1 cellular context compared by ENCODE assay signal in the genomic region with DNA sequence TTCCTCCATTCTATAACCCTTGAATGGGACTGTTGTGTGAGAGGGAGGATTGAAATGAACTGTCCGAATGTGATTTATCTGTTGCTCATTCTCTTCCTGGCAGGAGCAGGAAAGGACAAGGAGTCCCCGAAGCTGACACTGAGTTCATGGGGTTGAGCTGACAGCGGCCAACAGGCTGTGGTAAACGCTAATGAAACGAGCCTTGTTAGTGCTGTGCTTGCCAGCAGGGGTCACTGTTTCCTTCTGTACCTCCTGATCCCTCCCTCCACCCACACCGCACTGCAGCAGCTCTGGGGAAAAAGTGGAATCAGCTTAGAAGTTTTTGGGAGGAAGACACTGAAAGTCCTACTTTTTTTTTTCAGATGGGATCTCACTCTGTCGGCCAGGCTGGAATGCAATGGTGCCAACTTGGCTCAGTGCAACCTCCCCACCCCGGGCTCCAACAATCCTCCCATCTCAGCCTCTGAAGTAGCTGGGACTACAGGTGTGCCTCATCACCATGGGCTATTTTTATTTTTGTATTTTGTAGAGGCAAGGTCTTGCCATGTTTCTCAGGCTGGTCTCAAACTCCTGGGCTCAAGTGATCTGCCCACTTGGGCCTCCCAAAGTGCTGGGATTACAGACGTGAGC.
TF ChIP-seq lines count a peak whose summit lies in the region.

No MANE protein-coding gene starts in this region.

TF ChIP-seq in HCT116, 20 proteins besides CTCF, POLR2A, EP300 and RAD21:
- no peak for TF ChIP-seq SP1 (IDR thresholded peaks at IDR 0.05; ENCODE audit: low read depth)
- no peak for TF ChIP-seq CEBPB (IDR thresholded peaks at IDR 0.05; ENCODE audit: low read depth)
- no peak for TF ChIP-seq JUND (IDR thresholded peaks at IDR 0.05)
- TF ChIP-seq YY1 (IDR thresholded peaks at IDR 0.05; ENCODE audit: extremely low read depth, insufficient replicate concordance, low read depth, low read length): no peak
- no peak for TF ChIP-seq SIN3A (IDR thresholded peaks at IDR 0.05; ENCODE audit: low read depth)
- TF ChIP-seq, protein P1, sequence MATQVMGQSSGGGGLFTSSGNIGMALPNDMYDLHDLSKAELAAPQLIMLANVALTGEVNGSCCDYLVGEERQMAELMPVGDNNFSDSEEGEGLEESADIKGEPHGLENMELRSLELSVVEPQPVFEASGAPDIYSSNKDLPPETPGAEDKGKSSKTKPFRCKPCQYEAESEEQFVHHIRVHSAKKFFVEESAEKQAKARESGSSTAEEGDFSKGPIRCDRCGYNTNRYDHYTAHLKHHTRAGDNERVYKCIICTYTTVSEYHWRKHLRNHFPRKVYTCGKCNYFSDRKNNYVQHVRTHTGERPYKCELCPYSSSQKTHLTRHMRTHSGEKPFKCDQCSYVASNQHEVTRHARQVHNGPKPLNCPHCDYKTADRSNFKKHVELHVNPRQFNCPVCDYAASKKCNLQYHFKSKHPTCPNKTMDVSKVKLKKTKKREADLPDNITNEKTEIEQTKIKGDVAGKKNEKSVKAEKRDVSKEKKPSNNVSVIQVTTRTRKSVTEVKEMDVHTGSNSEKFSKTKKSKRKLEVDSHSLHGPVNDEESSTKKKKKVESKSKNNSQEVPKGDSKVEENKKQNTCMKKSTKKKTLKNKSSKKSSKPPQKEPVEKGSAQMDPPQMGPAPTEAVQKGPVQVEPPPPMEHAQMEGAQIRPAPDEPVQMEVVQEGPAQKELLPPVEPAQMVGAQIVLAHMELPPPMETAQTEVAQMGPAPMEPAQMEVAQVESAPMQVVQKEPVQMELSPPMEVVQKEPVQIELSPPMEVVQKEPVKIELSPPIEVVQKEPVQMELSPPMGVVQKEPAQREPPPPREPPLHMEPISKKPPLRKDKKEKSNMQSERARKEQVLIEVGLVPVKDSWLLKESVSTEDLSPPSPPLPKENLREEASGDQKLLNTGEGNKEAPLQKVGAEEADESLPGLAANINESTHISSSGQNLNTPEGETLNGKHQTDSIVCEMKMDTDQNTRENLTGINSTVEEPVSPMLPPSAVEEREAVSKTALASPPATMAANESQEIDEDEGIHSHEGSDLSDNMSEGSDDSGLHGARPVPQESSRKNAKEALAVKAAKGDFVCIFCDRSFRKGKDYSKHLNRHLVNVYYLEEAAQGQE (IDR thresholded peaks at IDR 0.05; ENCODE audit: low read depth): no peak
- no peak for TF ChIP-seq EZH2phosphoT487 (IDR thresholded peaks at IDR 0.05; ENCODE audit: borderline replicate concordance)
- TF ChIP-seq, protein P2, sequence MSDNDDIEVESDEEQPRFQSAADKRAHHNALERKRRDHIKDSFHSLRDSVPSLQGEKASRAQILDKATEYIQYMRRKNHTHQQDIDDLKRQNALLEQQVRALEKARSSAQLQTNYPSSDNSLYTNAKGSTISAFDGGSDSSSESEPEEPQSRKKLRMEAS (IDR thresholded peaks at IDR 0.05): no peak
- TF ChIP-seq ELF1 (IDR thresholded peaks at IDR 0.05; ENCODE audit: borderline replicate concordance, low read depth): no peak
- TF ChIP-seq FOSL1 (IDR thresholded peaks at IDR 0.05; ENCODE audit: low read depth): no peak
- TF ChIP-seq TCF7L2 (IDR thresholded peaks at IDR 0.05; ENCODE audit: borderline replicate concordance, extremely low read depth, insufficient read depth, insufficient read length): no peak
- no peak for TF ChIP-seq POLR2AphosphoS5 (IDR thresholded peaks at IDR 0.05; ENCODE audit: low read depth, low read length)
- no peak for TF ChIP-seq EGR1 (IDR thresholded peaks at IDR 0.05; ENCODE audit: low read depth)
- TF ChIP-seq, protein P3, sequence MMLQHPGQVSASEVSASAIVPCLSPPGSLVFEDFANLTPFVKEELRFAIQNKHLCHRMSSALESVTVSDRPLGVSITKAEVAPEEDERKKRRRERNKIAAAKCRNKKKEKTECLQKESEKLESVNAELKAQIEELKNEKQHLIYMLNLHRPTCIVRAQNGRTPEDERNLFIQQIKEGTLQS (IDR thresholded peaks at IDR 0.05): no peak
- TF ChIP-seq EZH2 (IDR thresholded peaks at IDR 0.05): no peak
- TF ChIP-seq SRF (IDR thresholded peaks at IDR 0.05; ENCODE audit: low read depth): no peak
- TF ChIP-seq, protein P4, sequence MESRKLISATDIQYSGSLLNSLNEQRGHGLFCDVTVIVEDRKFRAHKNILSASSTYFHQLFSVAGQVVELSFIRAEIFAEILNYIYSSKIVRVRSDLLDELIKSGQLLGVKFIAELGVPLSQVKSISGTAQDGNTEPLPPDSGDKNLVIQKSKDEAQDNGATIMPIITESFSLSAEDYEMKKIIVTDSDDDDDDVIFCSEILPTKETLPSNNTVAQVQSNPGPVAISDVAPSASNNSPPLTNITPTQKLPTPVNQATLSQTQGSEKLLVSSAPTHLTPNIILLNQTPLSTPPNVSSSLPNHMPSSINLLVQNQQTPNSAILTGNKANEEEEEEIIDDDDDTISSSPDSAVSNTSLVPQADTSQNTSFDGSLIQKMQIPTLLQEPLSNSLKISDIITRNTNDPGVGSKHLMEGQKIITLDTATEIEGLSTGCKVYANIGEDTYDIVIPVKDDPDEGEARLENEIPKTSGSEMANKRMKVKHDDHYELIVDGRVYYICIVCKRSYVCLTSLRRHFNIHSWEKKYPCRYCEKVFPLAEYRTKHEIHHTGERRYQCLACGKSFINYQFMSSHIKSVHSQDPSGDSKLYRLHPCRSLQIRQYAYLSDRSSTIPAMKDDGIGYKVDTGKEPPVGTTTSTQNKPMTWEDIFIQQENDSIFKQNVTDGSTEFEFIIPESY (IDR thresholded peaks at IDR 0.05; ENCODE audit: extremely low read depth, insufficient replicate concordance, low read length): no peak
- TF ChIP-seq ZFX (IDR thresholded peaks at IDR 0.05): no peak
